ENCODE assay signal across 12 cellular contexts in genomic region chr6:6659600-6660327, GRCh38.
DNase-seq lines count a peak whose midpoint lies in the region; ATAC-seq, FAIRE-seq and TF ChIP-seq lines count a peak whose summit lies in the region.
"Had no signal": no experiment of that assay in that cellular context is flagged by ENCODE, and none has a peak within 500 bp of the region (broad histone marks: within the 10 kb centered on the region; RNA-seq: fewer than 3 reads in every experiment).

No MANE protein-coding gene starts in this region.

- peak; percentile 68 for ATAC-seq in GM21737 (IDR thresholded peaks at IDR 0.05; ENCODE audit: unreplicated experiment)
- ATAC-seq in left lung, result peak; percentile 72

- H3K36me3 ChIP-seq in left lung, result no peaks in the 10 kb centered on the region
- H3K36me3 ChIP-seq: MG63, pancreas, tibial artery had no signal

- H3K27ac ChIP-seq in left lung, result peak overlapping the region; percentile 55 to 65
- H3K27ac ChIP-seq: tibial artery had no signal

- no peak overlapping the region for H3K4me3 ChIP-seq in left lung
- H3K4me3 ChIP-seq: MG63, pancreas, tibial artery had no signal

- no peak for FAIRE-seq in D721Med (lab: Jason Lieb, UNC)
- FAIRE-seq: pancreas had no signal

- no peaks in the 10 kb centered on the region for H3K27me3 ChIP-seq in left lung
- H3K27me3 ChIP-seq: pancreas, tibial artery had no signal

- H3K4me1 ChIP-seq in left lung, result peaks cover 9 to 78% of the 10 kb centered on the region in 2 donors
- H3K4me1 ChIP-seq: pancreas had no signal

- H3K9me3 ChIP-seq in left lung, result no peaks in the 10 kb centered on the region
- H3K9me3 ChIP-seq: pancreas, tibial artery had no signal

- intact Hi-C loops in left lung (cut with DNase I), result no loop called here

- peak; percentile 29 for DNase-seq in GM10266 (ENCODE audit: extremely low spot score)
- DNase-seq in NOMO-1 treated with dmso at 0.1 percent for 144 hours (lab: John Stamatoyannopoulos, UW; ENCODE audit: unreplicated experiment), result peak; percentile 59
- peak in 1 of 2 donors; percentile 66 for DNase-seq in left lung
- no peak for DNase-seq in cerebellar cortex (ENCODE audit: low spot score)
- DNase-seq in islet precursor cell, result no peak
- DNase-seq in D721Med (ENCODE audit: insufficient read length, low spot score), result no peak
- no peak for DNase-seq in GM19240 (ENCODE audit: insufficient read length, low spot score)
- DNase-seq: activated T-cell treated with anti-CD3 and anti-CD28 coated beads for 4 hours, MG63, pancreas had no signal

- TF ChIP-seq CTCF in GM10266 (IDR thresholded peaks at IDR 0.05; ENCODE audit: control insufficient read depth, insufficient read depth, low read depth, missing control alignments) (no peak), left lung (IDR thresholded peaks at IDR 0.05) (no peak), D721Med (IDR thresholded peaks at IDR 0.05; ENCODE audit: insufficient read depth, missing control alignments) (no peak)

Comparison
In these comparisons a context has a peak if more than half of its experiments do, and no peak if none do; other contexts are left out.
1. DNase-seq: peak in GM10266 (single experiment) and NOMO-1 treated with dmso at 0.1 percent for 144 hours (single experiment); none in cerebellar cortex (single experiment), islet precursor cell (single experiment), D721Med (single experiment) and GM19240 (single experiment).